In genomic region chr3:12891985-12892839, GRCh38 we compare ENCODE assay signal across 8 cellular contexts. TPM values are rescaled to one million over a fixed set of nuclear protein-coding genes. Genes with fewer than 3 reads are reported as not detected.
DNase-seq lines count a peak whose midpoint lies in the region; ATAC-seq and TF ChIP-seq lines count a peak whose summit lies in the region.

No MANE protein-coding gene starts in this region.

- H3K4me1 Mint-ChIP-seq in T-helper 17 cell: peaks cover 26% of the 10 kb centered on the region

- no peaks in the 10 kb centered on the region for H3K27me3 ChIP-seq in mammary epithelial cell (ENCODE audit: insufficient read depth, low read length)
- H3K27me3 ChIP-seq in spleen (replicated peaks in 1 of 7): peaks cover 0 to 29% (median 0%) of the 10 kb centered on the region in 7 donors

- intact Hi-C loops in mammary epithelial cell (cut with micrococcal nuclease) (loop anchor here (1.0 to 5.0 kb wide), 5 partner anchors 24 to 407 kb away; partner anchors contain the start of gene TSEN2), spleen (cut with DNase I; ENCODE audit: low total_unique reads) (no loop called here)

- peak overlapping the region; percentile 71 for H2AFZ ChIP-seq in mammary epithelial cell (ENCODE audit: low read depth, low read length)

- H4K20me1 ChIP-seq in mammary epithelial cell (ENCODE audit: insufficient read depth, low read length): no peaks in the 10 kb centered on the region

- WGBS in mammary epithelial cell (ENCODE audit: low coverage, missing lambda C conversion rate): 14% methylated on average over 10 of the region's 16 CpGs
- WGBS in spleen, 5 donors: 10 to 15% (median 11%) methylated on average over 16 of the region's 16 CpGs

- H3K27me3 Mint-ChIP-seq in T-helper 17 cell: peaks cover 41% of the 10 kb centered on the region

- H3K27ac Mint-ChIP-seq in T-helper 17 cell: peak overlapping the region; percentile 78

- no peaks in the 10 kb centered on the region for H3K36me3 ChIP-seq in mammary epithelial cell (ENCODE audit: insufficient read depth, low read length)
- H3K36me3 ChIP-seq in spleen: peaks cover 0 to 3% (median 0%) of the 10 kb centered on the region in 6 donors

- no TSS peak for BruUV-seq in mammary epithelial cell (replicated peaks; lab: Mats Ljungman, UMichigan)

- H3K9me3 ChIP-seq in T-helper 17 cell (ENCODE audit: control insufficient read depth, low read length, poor library complexity, severe bottlenecking) (no peaks in the 10 kb centered on the region), mammary epithelial cell (replicated peaks; ENCODE audit: insufficient read depth, low read length) (no peaks in the 10 kb centered on the region), spleen (no peaks in the 10 kb centered on the region)

- ATAC-seq in T-helper 17 cell (peak; percentile 63), HG03565 (IDR thresholded peaks at IDR 0.05; ENCODE audit: unreplicated experiment) (no peak), HG03521 (IDR thresholded peaks at IDR 0.05; ENCODE audit: unreplicated experiment) (no peak)

- no peaks in the 10 kb centered on the region for H3K36me3 Mint-ChIP-seq in T-helper 17 cell (ENCODE audit: low read depth)

- peak; percentile 93 for TF ChIP-seq CTCF in GM12872 (IDR thresholded peaks at IDR 0.05; ENCODE audit: insufficient read depth, low read depth, low read length)
- peak; percentile 88 to 94 for TF ChIP-seq CTCF in mammary epithelial cell (conservative IDR thresholded peaks at IDR 0.05 in 1 of 2, IDR thresholded peaks at IDR 0.05 in 1 of 2; ENCODE audit: extremely low read depth in 1 of 2, insufficient read depth in 1 of 2, low read depth in 1 of 2, low read length in 2 of 2)
- peak; percentile 64 to 95 (median 86) for TF ChIP-seq CTCF in spleen (IDR thresholded peaks at IDR 0.05 in 8 of 11, conservative IDR thresholded peaks at IDR 0.05 in 3 of 11)

- peak overlapping the region in 1 of 3 experiments; percentile 10 for H3K4me3 ChIP-seq in mammary epithelial cell (replicated peaks in 1 of 3; ENCODE audit: insufficient read depth in 1 of 3, low read depth in 2 of 3, low read length in 3 of 3)
- H3K4me3 ChIP-seq in spleen: peak overlapping the region in 2 of 8 donors; percentile 12 to 48

- H3K79me2 ChIP-seq in mammary epithelial cell (ENCODE audit: insufficient read depth, low read length): no peaks in the 10 kb centered on the region

- in situ Hi-C loops in mammary epithelial cell (cut with MboI; ENCODE audit: low sequenced_read_pairs in 2 of 2): loop anchor here (10.0 to 25.0 kb wide), 2 partner anchors 187 to 755 kb away; no protein-coding TSS in a partner anchor

- TF ChIP-seq POLR2A in spleen (IDR thresholded peaks at IDR 0.05): no peak

- H3K4me2 ChIP-seq in mammary epithelial cell (ENCODE audit: insufficient read depth, low read depth, low read length): peak overlapping the region; percentile 61

- H3K4me3 Mint-ChIP-seq in T-helper 17 cell: peak overlapping the region; percentile 68

- H3K9ac ChIP-seq in mammary epithelial cell (ENCODE audit: insufficient read depth, low read length): no peak overlapping the region

- H3K27ac ChIP-seq in mammary epithelial cell (ENCODE audit: insufficient read depth, low read depth, low read length): no peak overlapping the region
- H3K27ac ChIP-seq in spleen: no peak overlapping the region

- peaks cover 3% of the 10 kb centered on the region for H3K4me1 ChIP-seq in mammary epithelial cell (ENCODE audit: insufficient read depth, low read length)
- H3K4me1 ChIP-seq in spleen: peaks cover 0 to 31% (median 18%) of the 10 kb centered on the region in 6 donors

- dilution Hi-C loops in mammary epithelial cell (cut with HindIII; ENCODE audit: low sequenced_read_pairs): no loop called here

- DNase-seq in NCI-H146 treated with DMSO at 0.1 percent for 48 hours (lab: John Stamatoyannopoulos, UW; ENCODE audit: unreplicated experiment) (peak; percentile 43), T-helper 17 cell (no peak), mammary epithelial cell (peak; percentile 45), iris pigment epithelial cell (ENCODE audit: low read depth) (peak; percentile 57), spleen (peak; percentile 68)

- CTCF ChIA-PET in mammary epithelial cell (lab: Charles Lee; ENCODE audit: low non-redundant PET): no interaction called here

RNA-seq across cellular contexts. Expression of gene RPL32, which starts 50.8 kb away (rescaled TPM):
- total RNA-seq in T-helper 17 cell (1,000 to 10,000 TPM; 3,315 to 3,401 TPM), mammary epithelial cell (1,000 to 10,000 TPM in 1 of 2 donors, 100 to 1,000 TPM in 1; 686 to 1,631 TPM), spleen (1,000 to 10,000 TPM in 6 of 7 donors, 100 to 1,000 TPM in 1; 911 to 1,835 (median 1,346) TPM)
- polyA plus RNA-seq in mammary epithelial cell (2,092 TPM), spleen (1,000 to 10,000 TPM; 3,289 to 6,164 (median 6,022) TPM)
- polyA minus RNA-seq in mammary epithelial cell: 770 TPM

Comparison
In these comparisons a context has a peak if more than half of its experiments do, and no peak if none do; other contexts are left out.
1. DNase-seq: peak in NCI-H146 treated with DMSO at 0.1 percent for 48 hours (single experiment), mammary epithelial cell (single experiment), iris pigment epithelial cell (single experiment) and spleen (single experiment); none in T-helper 17 cell (0 of 3).
2. Peak in every context shown above with its lines, with median percentiles within 50 percentile points of each other: CTCF ChIP-seq.